Comparison of ENCODE assay signal across 34 cellular contexts in genomic region chr1:19536519-19536918, GRCh38.
"Had no signal": no experiment of that assay in that cellular context is flagged by ENCODE, and none has a peak within 500 bp of the region (broad histone marks: within the 10 kb centered on the region; RNA-seq: fewer than 3 reads in every experiment).

No MANE protein-coding gene starts in this region.

- FAIRE-seq: astrocyte, bronchial epithelial cell had no signal

- H3K36me3 ChIP-seq: adrenal gland, ascending aorta, brain microvascular endothelial cell, breast epithelium, cardiac muscle cell had no signal

- H3K4me3 ChIP-seq: adrenal gland, ascending aorta, body of pancreas, breast epithelium, cardiac muscle cell had no signal

- H3K4me1 ChIP-seq: adrenal gland, ascending aorta, body of pancreas, breast epithelium had no signal

- H3K27me3 ChIP-seq: adrenal gland, ascending aorta, body of pancreas, brain microvascular endothelial cell, breast epithelium, cardiac muscle cell had no signal

- ATAC-seq: activated naive CD4-positive, alpha-beta T cell treated with anti-CD3 and anti-CD28 coated beads, Interleukin-2, amount 50 U/mL, for 72 hours; activated naive CD8-positive, alpha-beta T cell treated with anti-CD3 and anti-CD28 coated beads, Interleukin-2, amount 50 U/mL, for 24 hours; activated T-cell treated with anti-CD3 and anti-CD28 coated beads, Interleukin-2, amount 50 U/mL, for 4 hours; activated T-cell treated with anti-CD3 and anti-CD28 coated beads, Interleukin-2, amount 50 U/mL, for 72 hours; activated T-helper 17 cell treated with anti-CD3 and anti-CD28 coated beads, Interleukin-2, amount 50 U/mL, for 72 hours; body of pancreas had no signal

- H3K9me3 ChIP-seq: adrenal gland had no signal

- H3K27ac ChIP-seq: adrenal gland, ascending aorta, body of pancreas, brain microvascular endothelial cell, breast epithelium, cardiac muscle cell had no signal

- DNase-seq: activated effector memory CD4-positive, alpha-beta T cell treated with anti-CD3 and anti-CD28 coated beads, Interleukin-2, amount 50 U/mL, for 16 hours; activated effector memory CD4-positive, alpha-beta T cell treated with Interleukin-2 at 50 U/mL for 16 hours; activated gamma-delta T cell; activated gamma-delta T cell treated with Interleukin-2 at 50 U/mL for 16 hours; activated naive CD4-positive, alpha-beta T cell; activated naive CD4-positive, alpha-beta T cell treated with anti-CD3 and anti-CD28 coated beads for 36 hours; activated naive CD4-positive, alpha-beta T cell treated with anti-CD3 and anti-CD28 coated beads, Interleukin-2, amount 10 ng/mL, durations not matched to agents 7 days and 5 days; activated naive CD4-positive, alpha-beta T cell treated with anti-CD3 and anti-CD28 coated beads, Interleukin-2, amount 50 U/mL, for 16 hours; activated naive CD4-positive, alpha-beta T cell treated with Interleukin-2 at 50 U/mL for 16 hours; activated naive CD8-positive, alpha-beta T cell treated with anti-CD3 and anti-CD28 coated beads for 36 hours; activated naive CD8-positive, alpha-beta T cell treated with anti-CD3 and anti-CD28 coated beads, Interleukin-2, amount 10 ng/mL, durations not matched to agents 7 days and 5 days; activated naive CD8-positive, alpha-beta T cell treated with anti-CD3 and anti-CD28 coated beads, Interleukin-2, amount 50 U/mL, for 24 hours; activated T-cell treated with anti-CD3 and anti-CD28 coated beads, Interleukin-2, amount 50 U/mL, for 1 hour; activated T-cell treated with anti-CD3 and anti-CD28 coated beads, Interleukin-2, amount 50 U/mL, for 24 hours; activated T-cell treated with anti-CD3 and anti-CD28 coated beads, Interleukin-2, amount 50 U/mL, for 4 hours; activated T-cell treated with anti-CD3 and anti-CD28 coated beads, Interleukin-2, amount 50 U/mL, for 48 hours; activated T-cell treated with anti-CD3 and anti-CD28 coated beads, Interleukin-2, amount 50 U/mL, for 72 hours; adrenal gland; amniotic stem cell; amygdala; anterior cingulate cortex; aorta; body of pancreas; brain microvascular endothelial cell; caudate nucleus; central memory CD4-positive, alpha-beta T cell; cerebellar nuclear complex had no signal
